In the genomic region with DNA sequence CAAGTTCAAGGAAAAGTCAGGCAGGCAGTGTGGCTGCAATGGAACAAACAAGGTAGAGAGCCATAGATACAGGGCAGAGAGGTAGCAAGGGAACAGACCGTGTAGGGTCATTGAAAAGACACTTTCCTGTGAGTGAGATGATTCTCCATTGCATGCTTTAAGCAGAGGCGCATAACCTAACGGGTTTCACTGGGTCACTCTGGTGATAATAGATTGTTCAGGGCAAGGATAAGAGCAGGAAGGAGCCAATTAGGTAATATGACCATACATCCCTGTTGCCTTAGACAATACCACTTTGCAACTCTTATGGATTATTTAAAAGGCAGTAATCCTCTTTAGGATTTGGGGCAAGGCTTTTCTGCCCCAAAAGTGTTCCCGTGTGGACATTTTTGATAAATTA, we compare ENCODE assay signal across 28 cellular contexts.
"Had no signal": no experiment of that assay in that cellular context is flagged by ENCODE, and none has a peak within 500 bp of the region (broad histone marks: within the 10 kb centered on the region; RNA-seq: fewer than 3 reads in every experiment).

No MANE protein-coding gene starts in this region.

- H3K36me3 ChIP-seq: adrenal gland, brain microvascular endothelial cell, gastrocnemius medialis, vagina had no signal

- FAIRE-seq: astrocyte, keratinocyte had no signal

- H3K79me2 ChIP-seq: hepatocyte had no signal

- DNase-seq: activated CD4-positive, alpha-beta memory T cell treated with anti-CD3 and anti-CD28 coated beads for 36 hours; activated CD4-positive, alpha-beta T cell treated with anti-CD3 and anti-CD28 coated beads for 48 hours; activated CD8-positive, alpha-beta memory T cell treated with anti-CD3 and anti-CD28 coated beads, Interleukin-2, amount 50 U/mL, for 4 hours; activated effector memory CD4-positive, alpha-beta T cell treated with anti-CD3 and anti-CD28 coated beads, Interleukin-2, amount 50 U/mL, for 16 hours; activated naive CD4-positive, alpha-beta T cell treated with anti-CD3 and anti-CD28 coated beads for 36 hours; activated naive CD8-positive, alpha-beta T cell treated with anti-CD3 and anti-CD28 coated beads for 36 hours; activated T-cell treated with anti-CD3 and anti-CD28 coated beads, Interleukin-2, amount 50 U/mL, for 1 hour; adrenal gland; brain microvascular endothelial cell; cortex of kidney; effector memory CD8-positive, alpha-beta T cell; gastrocnemius medialis; glutamatergic neuron; left cardiac atrium; left ventricle myocardium superior; mucosa of descending colon; posterior cingulate gyrus; right cardiac atrium; stimulated activated CD4-positive, alpha-beta T cell treated with anti-CD3 and anti-CD28 coated beads, Interleukin-15, amount 100 ng/mL, for 24 hours; stimulated activated CD4-positive, alpha-beta T cell treated with anti-CD3 and anti-CD28 coated beads, Interleukin-2, amount 100 ng/mL, for 24 hours; stimulated activated naive B cell treated with anti-CD40 and anti-IgM and Interleukin-4, amounts not matched to agents 10 μg/mL and 1 μg/mL and 100 μg/mL, for 72 hours; testis had no signal

- H3K4me3 ChIP-seq: adrenal gland, gastrocnemius medialis, hepatocyte, mucosa of descending colon, testis, vagina had no signal

- H3K4me2 ChIP-seq: hepatocyte had no signal

- H3K27me3 ChIP-seq: adrenal gland, brain microvascular endothelial cell, gastrocnemius medialis, hepatocyte, testis, vagina had no signal

- H2AFZ ChIP-seq: hepatocyte had no signal

- H3K4me1 ChIP-seq: adrenal gland, gastrocnemius medialis, vagina had no signal

- H3K9me3 ChIP-seq: adrenal gland, gastrocnemius medialis, mucosa of descending colon, testis, vagina had no signal

- H3K27ac ChIP-seq: adrenal gland, brain microvascular endothelial cell, gastrocnemius medialis, hepatocyte, vagina, VCaP had no signal

- ATAC-seq: activated CD4-positive, CD25-positive, alpha-beta regulatory T cell treated with anti-CD3 and anti-CD28 coated beads, Interleukin-2, amount 50 U/mL, for 24 hours; effector memory CD8-positive, alpha-beta T cell; gastrocnemius medialis; left cardiac atrium; left ventricle myocardium superior; mucosa of descending colon; right cardiac atrium; stimulated activated naive B cell treated with anti-CD40 and anti-IgM and Interleukin-4, amounts not matched to agents 10 μg/mL and 1 μg/mL and 100 μg/mL, for 72 hours had no signal
